In genomic region chr5:11902304-11902703, GRCh38 we compare ENCODE assay signal across 22 cellular contexts. TPM values are rescaled to one million over a fixed set of nuclear protein-coding genes. Genes with fewer than 3 reads are reported as not detected.
DNase-seq lines count a peak whose midpoint lies in the region; ATAC-seq, FAIRE-seq and TF ChIP-seq lines count a peak whose summit lies in the region.
"Had no signal": no experiment of that assay in that cellular context is flagged by ENCODE, and none has a peak within 500 bp of the region (broad histone marks: within the 10 kb centered on the region; RNA-seq: fewer than 3 reads in every experiment).

No MANE protein-coding gene starts in this region.

- WGBS in ovary, 3 donors: 62 to 70% (median 64%) methylated on average over 6 of the region's 6 CpGs
- WGBS in gastroesophageal sphincter (ENCODE audit: low coverage in 1 of 2), 2 donors: 65% methylated on average over 5 of the region's 6 CpGs; no CpG with 5 or more reads in 1 of the 2 donors

- H3K27me3 ChIP-seq in ovary (no peaks in the 10 kb centered on the region), gastroesophageal sphincter (peaks cover 50% of the 10 kb centered on the region)

- H3K4me3 ChIP-seq in ovary (no peak overlapping the region), gastroesophageal sphincter (no peak overlapping the region)
- H3K4me3 ChIP-seq: left lung had no signal

- intact Hi-C loops in ovary (cut with DNase I): no loop called here

- peak overlapping the region; percentile 97 for H3K4me3 Mint-ChIP-seq in neural crest cell
- H3K4me3 Mint-ChIP-seq: activated CD4-positive, alpha-beta memory T cell treated with anti-CD3 and anti-CD28 coated beads, Interleukin-2, amount 10 ng/mL, durations not matched to agents 7 days and 5 days; activated naive CD8-positive, alpha-beta T cell had no signal

- H3K27ac Mint-ChIP-seq in neural crest cell (ENCODE audit: unreplicated experiment): no peak overlapping the region
- H3K27ac Mint-ChIP-seq: activated CD4-positive, alpha-beta memory T cell treated with anti-CD3 and anti-CD28 coated beads, Interleukin-2, amount 10 ng/mL, durations not matched to agents 7 days and 5 days; activated naive CD8-positive, alpha-beta T cell had no signal

- DNase-seq in Ammon's horn (ENCODE audit: low spot score) (peak; percentile 30), NCI-H69 (lab: John Stamatoyannopoulos, UW) (peak; percentile 3), ecto neural progenitor cell (ENCODE audit: low spot score) (peak; percentile 44), neural crest cell (ENCODE audit: low read depth, low spot score) (no peak), ovary (no peak), GM19239 (ENCODE audit: insufficient read length, low spot score) (no peak)
- DNase-seq: activated CD4-positive, alpha-beta memory T cell treated with anti-CD3 and anti-CD28 coated beads, Interleukin-2, amount 10 ng/mL, durations not matched to agents 7 days and 5 days; activated T-cell treated with anti-CD3 and anti-CD28 coated beads, Interleukin-2, amount 50 U/mL, for 48 hours; DMS53; Kasumi-1; NCI-H1417 treated with DMSO at 0.1 percent for 48 hours; NCI-H226 had no signal

- H3K27me3 Mint-ChIP-seq in neural crest cell (ENCODE audit: low read depth): peaks cover 58% of the 10 kb centered on the region

- peaks cover 2% of the 10 kb centered on the region for H3K9me3 Mint-ChIP-seq in neural crest cell
- H3K9me3 Mint-ChIP-seq: activated CD4-positive, alpha-beta memory T cell treated with anti-CD3 and anti-CD28 coated beads, Interleukin-2, amount 10 ng/mL, durations not matched to agents 7 days and 5 days had no signal

- H3K9me3 ChIP-seq in ovary (no peaks in the 10 kb centered on the region), gastroesophageal sphincter (peaks cover 0 to under 1% (median 0%) of the 10 kb centered on the region in 3 donors)
- H3K9me3 ChIP-seq: left lung had no signal

- no peaks in the 10 kb centered on the region for H3K4me1 ChIP-seq in ovary (ENCODE audit: insufficient read depth)
- H3K4me1 ChIP-seq in gastroesophageal sphincter: peaks cover 0 to 9% (median 0%) of the 10 kb centered on the region in 3 donors

- H3K36me3 ChIP-seq in ovary (no peaks in the 10 kb centered on the region), gastroesophageal sphincter (no peaks in the 10 kb centered on the region)
- H3K36me3 ChIP-seq: cardiac muscle cell, left lung, tibial nerve had no signal

- no peaks in the 10 kb centered on the region for H3K36me3 Mint-ChIP-seq in neural crest cell (ENCODE audit: low read depth)
- H3K36me3 Mint-ChIP-seq: activated naive CD8-positive, alpha-beta T cell had no signal

- TF ChIP-seq CTCF in neural crest cell (conservative IDR thresholded peaks at IDR 0.05) (no peak), ovary (IDR thresholded peaks at IDR 0.05) (no peak), gastroesophageal sphincter (IDR thresholded peaks at IDR 0.05) (no peak)

- H3K27ac ChIP-seq in ovary (no peak overlapping the region), gastroesophageal sphincter (no peak overlapping the region)
- H3K27ac ChIP-seq: cardiac muscle cell, left lung, RWPE1, tibial nerve had no signal

- TF ChIP-seq POLR2A in ovary (IDR thresholded peaks at IDR 0.05) (no peak), gastroesophageal sphincter (IDR thresholded peaks at IDR 0.05) (no peak)

- TF ChIP-seq EP300 in ovary (IDR thresholded peaks at IDR 0.05): no peak
- TF ChIP-seq EP300 in gastroesophageal sphincter (IDR thresholded peaks at IDR 0.05): no peak

- no peak for ATAC-seq in gastroesophageal sphincter
- ATAC-seq in GM18867 (IDR thresholded peaks at IDR 0.05; ENCODE audit: unreplicated experiment): no peak
- ATAC-seq: left lung had no signal

- FAIRE-seq in GM19239 (lab: Jason Lieb, UNC): no peak
- FAIRE-seq: A204.1, endometrium, H54 had no signal

- H3K4me1 Mint-ChIP-seq in neural crest cell: peaks cover 20% of the 10 kb centered on the region

RNA-seq across cellular contexts. Expression of gene CTNND2, which starts 1.9 kb away (rescaled TPM):
- total RNA-seq in neural crest cell (39.4 and 40.0 TPM in 2 replicates), ovary (10 to 100 TPM in 1 of 7 donors, 1 to 10 TPM in 6; 1.3 to 13.2 (median 3.2) TPM), gastroesophageal sphincter (1 to 10 TPM in 3 of 4 donors, under 1 TPM in 1; 0.40 to 3.1 (median 1.9) TPM)
- 1 to 10 TPM in 1 of 2 donors, under 1 TPM in 1; 0.52 to 1.5 TPM for polyA plus RNA-seq in ovary
- total RNA-seq: activated CD4-positive, alpha-beta memory T cell treated with anti-CD3 and anti-CD28 coated beads, Interleukin-2, amount 10 ng/mL, durations not matched to agents 7 days and 5 days had no signal

Comparison
In these comparisons a context has a peak if more than half of its experiments do, and no peak if none do; other contexts are left out.
1. DNase-seq: peak in Ammon's horn (single experiment), NCI-H69 (single experiment) and ecto neural progenitor cell (single experiment); none in neural crest cell (single experiment), ovary (0 of 5) and GM19239 (single experiment).